8 cellular contexts compared by ENCODE assay signal in the genomic region with DNA sequence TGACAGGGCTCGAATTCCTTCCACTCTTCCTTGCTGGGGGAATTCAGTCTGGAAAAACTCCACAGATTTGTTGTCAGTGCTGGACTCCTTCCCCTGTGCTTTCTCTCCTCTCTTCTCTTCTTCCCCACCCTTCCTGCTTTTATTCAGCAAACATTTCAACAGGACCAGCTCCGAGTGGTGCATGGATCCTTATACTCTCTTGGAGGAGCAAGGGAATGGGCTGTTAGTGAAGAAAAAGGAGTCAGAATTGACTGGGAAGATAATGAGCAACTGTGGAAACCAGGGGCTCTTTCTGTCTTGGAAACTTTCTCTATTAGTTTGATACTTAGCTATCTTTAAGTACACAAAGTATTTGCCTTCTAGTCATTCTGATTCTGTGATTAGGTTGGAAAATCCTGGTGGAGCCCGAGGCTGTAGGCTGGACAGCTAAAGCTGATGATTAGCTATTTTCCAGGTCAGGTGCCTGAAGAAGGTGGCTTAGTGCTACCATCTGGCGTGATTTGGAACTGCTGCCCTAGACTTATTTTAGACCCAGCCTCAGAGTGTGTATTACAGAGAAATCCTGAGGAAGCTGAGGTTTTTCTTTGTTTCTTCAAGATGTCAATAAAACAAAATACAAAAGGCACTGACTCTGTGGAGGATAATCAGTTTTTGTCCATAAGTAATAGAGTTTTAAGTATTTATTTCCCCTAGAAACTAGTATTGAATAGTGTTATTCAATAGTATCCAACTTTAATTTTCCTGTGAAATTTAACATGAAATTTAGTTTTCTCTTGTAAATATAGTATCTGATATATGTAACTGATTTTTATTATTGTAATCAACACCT. TPM values are rescaled to one million over a fixed set of nuclear protein-coding genes. Genes with fewer than 3 reads are reported as not detected.
DNase-seq lines count a peak whose midpoint lies in the region; ATAC-seq, FAIRE-seq and TF ChIP-seq lines count a peak whose summit lies in the region.

No MANE protein-coding gene starts in this region.

- TF ChIP-seq CTCF in GM20000 (IDR thresholded peaks at IDR 0.05; ENCODE audit: extremely low read depth, missing control alignments) (peak; percentile 69), bronchial epithelial cell (IDR thresholded peaks at IDR 0.05; ENCODE audit: insufficient read depth, low read length, severe bottlenecking) (peak; percentile 80), keratinocyte (optimal IDR thresholded peaks at IDR 0.05 in 1 of 3, IDR thresholded peaks at IDR 0.05 in 1 of 3, conservative IDR thresholded peaks at IDR 0.05 in 1 of 3; ENCODE audit: extremely low read depth in 1 of 3, insufficient read depth in 2 of 3, low read length in 3 of 3) (peak; percentile 81 to 97 (median 92))

- no peaks in the 10 kb centered on the region for H3K79me2 ChIP-seq in keratinocyte (ENCODE audit: control insufficient read depth, insufficient read depth, low read length)

- no peak overlapping the region for H3K4me3 Mint-ChIP-seq in stimulated activated effector memory CD8-positive, alpha-beta T cell treated with anti-CD3 and anti-CD28 coated beads, Interleukin-12 subunit alpha, Interleukin-12 subunit beta, amount 100 ng/mL, for 72 hours

- H3K4me2 ChIP-seq in keratinocyte (ENCODE audit: control insufficient read depth, extremely low read depth, insufficient read depth, low read depth, low read length) = peak overlapping the region; percentile 66

- H3K9me1 ChIP-seq in keratinocyte (ENCODE audit: control insufficient read depth, extremely low read depth, insufficient read depth, low read length) = peaks cover 2% of the 10 kb centered on the region

- peak overlapping the region; percentile 74 for H3K27ac ChIP-seq in keratinocyte (ENCODE audit: control insufficient read depth, insufficient read depth, low read length)

- H3K27ac Mint-ChIP-seq in stimulated activated effector memory CD8-positive, alpha-beta T cell treated with anti-CD3 and anti-CD28 coated beads, Interleukin-12 subunit alpha, Interleukin-12 subunit beta, amount 100 ng/mL, for 72 hours = peak overlapping the region; percentile 35

- dilution Hi-C loops in keratinocyte (cut with MboI; ENCODE audit: extremely low pct_ligation_motif_present, low sequenced_read_pairs) = no loop called here

- peak; percentile 50 for FAIRE-seq in bronchial epithelial cell (lab: Jason Lieb, UNC)
- FAIRE-seq in keratinocyte (lab: Jason Lieb, UNC) = peak; percentile 92

- H3K4me3 ChIP-seq in bronchial epithelial cell (ENCODE audit: low read depth, low read length) = no peak overlapping the region
- peak overlapping the region in 2 of 3 experiments; percentile 7 to 22 for H3K4me3 ChIP-seq in keratinocyte (ENCODE audit: control insufficient read depth in 2 of 3, extremely low read depth in 1 of 3, insufficient read depth in 2 of 3, low read depth in 1 of 3, low read length in 3 of 3)

- H3K4me1 Mint-ChIP-seq in stimulated activated effector memory CD8-positive, alpha-beta T cell treated with anti-CD3 and anti-CD28 coated beads, Interleukin-12 subunit alpha, Interleukin-12 subunit beta, amount 100 ng/mL, for 72 hours = peaks cover 6% of the 10 kb centered on the region

- ATAC-seq in HG03469 (IDR thresholded peaks at IDR 0.05; ENCODE audit: unreplicated experiment) = peak; percentile 84
- ATAC-seq in stimulated activated effector memory CD8-positive, alpha-beta T cell treated with anti-CD3 and anti-CD28 coated beads, Interleukin-12 subunit alpha, Interleukin-12 subunit beta, amount 100 ng/mL, for 72 hours = peak; percentile 78

- H3K9me3 Mint-ChIP-seq in stimulated activated effector memory CD8-positive, alpha-beta T cell treated with anti-CD3 and anti-CD28 coated beads, Interleukin-12 subunit alpha, Interleukin-12 subunit beta, amount 100 ng/mL, for 72 hours = no peaks in the 10 kb centered on the region

- H3K9me3 ChIP-seq in keratinocyte (ENCODE audit: control insufficient read depth, low read depth, low read length) = no peaks in the 10 kb centered on the region

- peak overlapping the region; percentile 67 for H2AFZ ChIP-seq in keratinocyte (ENCODE audit: control insufficient read depth, low read length)

- H3K36me3 ChIP-seq in bronchial epithelial cell (ENCODE audit: control insufficient read depth, insufficient read depth, low read length) (peaks cover 1% of the 10 kb centered on the region), keratinocyte (ENCODE audit: control insufficient read depth in 2 of 2, extremely low read depth in 1 of 2, insufficient read depth in 2 of 2, low read length in 2 of 2) (peaks cover 13 to 19% of the 10 kb centered on the region in 2 experiments)

- H3K27me3 ChIP-seq in bronchial epithelial cell (ENCODE audit: control insufficient read depth, insufficient read depth, low read length) (no peaks in the 10 kb centered on the region), keratinocyte (ENCODE audit: control insufficient read depth, extremely low read depth, insufficient read depth, low read length) (no peaks in the 10 kb centered on the region)

- in situ Hi-C loops in SK-MEL-5 (cut with HindIII; ENCODE audit: low pct_unique_long_range_greater_than_20kb, low sequenced_read_pairs) = no loop called here

- H3K36me3 Mint-ChIP-seq in stimulated activated effector memory CD8-positive, alpha-beta T cell treated with anti-CD3 and anti-CD28 coated beads, Interleukin-12 subunit alpha, Interleukin-12 subunit beta, amount 100 ng/mL, for 72 hours = peaks cover 84% of the 10 kb centered on the region

- DNase-seq in activated CD4-positive, CD25-positive, alpha-beta regulatory T cell treated with anti-CD3 and anti-CD28 coated beads, Interleukin-2, amount 50 U/mL, for 16 hours (ENCODE audit: low read depth, low spot score) = peak; percentile 4
- no peak for DNase-seq in activated CD4-positive, CD25-positive, alpha-beta regulatory T cell treated with anti-CD3 and anti-CD28 coated beads, Interleukin-2, amount 50 U/mL, for 72 hours
- peak; percentile 55 for DNase-seq in GM20000 (ENCODE audit: low spot score)
- DNase-seq in SK-MEL-5 (ENCODE audit: low read depth, low spot score) = peak; percentile 75
- DNase-seq in bronchial epithelial cell (ENCODE audit: low read depth) = peak; percentile 78
- DNase-seq in keratinocyte (ENCODE audit: low read depth, low spot score) = peak; percentile 41
- peak in 1 of 2 donors; percentile 51 for DNase-seq in stimulated activated effector memory CD8-positive, alpha-beta T cell treated with anti-CD3 and anti-CD28 coated beads, Interleukin-12 subunit alpha, Interleukin-12 subunit beta, amount 100 ng/mL, for 72 hours (ENCODE audit: low spot score in 2 of 2)

- H3K9ac ChIP-seq in keratinocyte (ENCODE audit: control insufficient read depth, extremely low read depth, insufficient read depth, low read length) = peak overlapping the region; percentile 57

- H3K4me1 ChIP-seq in keratinocyte (ENCODE audit: control insufficient read depth, extremely low read depth, insufficient read depth, low read length) = peaks cover 15% of the 10 kb centered on the region

- H4K20me1 ChIP-seq in keratinocyte (ENCODE audit: control insufficient read depth, extremely low read depth, insufficient read depth, low read length) = no peaks in the 10 kb centered on the region

RNA-seq across cellular contexts. Expression of gene NAP1L5, which starts 38.4 kb away (rescaled TPM):
- total RNA-seq in SK-MEL-5 (2014; rRNA removed; shearing (Covaris generic)) = 10.8 and 14.0 TPM in 2 replicates
- 9.7 and 10.6 TPM in 2 replicates for polyA plus RNA-seq in SK-MEL-5 (2015; cell fraction: cytosol; rRNA removed)
- 1.8 and 3.1 TPM in 2 replicates for polyA plus RNA-seq in SK-MEL-5 (2015; cell fraction: nucleus; rRNA removed)
- 0.26 and 0.77 TPM in 2 replicates for total RNA-seq in bronchial epithelial cell
- 0.89 to 1.8 TPM (median 1.0 TPM) in 3 replicates for polyA plus RNA-seq in keratinocyte
- polyA plus RNA-seq in keratinocyte (2011; ENCODE audit: low read depth) = 0.72 TPM
- 1.3 and 2.1 TPM in 2 replicates for polyA plus RNA-seq in keratinocyte (2011; cell fraction: cytosol; rRNA removed)
- 0.83 and 1.3 TPM in 2 replicates for polyA plus RNA-seq in keratinocyte (2011; cell fraction: nucleus; rRNA removed)
- polyA plus RNA-seq in keratinocyte (2012; ENCODE audit: low replicate concordance) = 1.1 TPM in 2 replicates
- polyA minus RNA-seq in keratinocyte = 1.0 TPM in 1 of 3 replicates, not detected in the others
- not detected for polyA minus RNA-seq in keratinocyte (2011; cell fraction: cytosol; rRNA and poly(A)+ RNA removed)
- polyA minus RNA-seq in keratinocyte (2011; cell fraction: nucleus; rRNA and poly(A)+ RNA removed) = not detected in 2 replicates
